ENCODE assay signal across 8 cellular contexts in genomic region chr1:1918901-1919303, GRCh38. TPM values are rescaled to one million over a fixed set of nuclear protein-coding genes. Genes with fewer than 3 reads are reported as not detected.
A peak's percentile ranks its signal among the peaks of the same experiment; 100 is the strongest.
DNase-seq lines count a peak whose midpoint lies in the region; ATAC-seq and TF ChIP-seq lines count a peak whose summit lies in the region.

TSS of gene TMEM52 (minus strand) at chr1:1919279. CDS start at chr1:1919265, 14 bp downstream.

- DNase-seq in GM13976 (ENCODE audit: low spot score) (no peak), fibroblast of villous mesenchyme (ENCODE audit: low read depth) (no peak)
- DNase-seq in stimulated activated effector memory CD8-positive, alpha-beta T cell treated with anti-CD3 and anti-CD28 coated beads, Interleukin-12 subunit alpha, Interleukin-12 subunit beta, amount 100 ng/mL, for 72 hours (ENCODE audit: low spot score in 2 of 2), result no peak
- DNase-seq in activated CD8-positive, alpha-beta memory T cell treated with anti-CD3 and anti-CD28 coated beads, Interleukin-2, amount 50 U/mL, for 4 hours, result no peak

- peak; percentile 13 for ATAC-seq in HG02571 (IDR thresholded peaks at IDR 0.05; ENCODE audit: unreplicated experiment)
- ATAC-seq in stimulated activated effector memory CD8-positive, alpha-beta T cell treated with anti-CD3 and anti-CD28 coated beads, Interleukin-12 subunit alpha, Interleukin-12 subunit beta, amount 100 ng/mL, for 72 hours, result no peak
- no peak for ATAC-seq in GM21786 (IDR thresholded peaks at IDR 0.05; ENCODE audit: unreplicated experiment)
- no peak for ATAC-seq in GM18858 (IDR thresholded peaks at IDR 0.05; ENCODE audit: unreplicated experiment)

- in situ Hi-C loops in GM13976 (cut with MboI; ENCODE audit: low sequenced_read_pairs, unreplicated experiment), result no loop called here

- H3K9me3 Mint-ChIP-seq in stimulated activated effector memory CD8-positive, alpha-beta T cell treated with anti-CD3 and anti-CD28 coated beads, Interleukin-12 subunit alpha, Interleukin-12 subunit beta, amount 100 ng/mL, for 72 hours, result no peaks in the 10 kb centered on the region

- H3K4me3 Mint-ChIP-seq in stimulated activated effector memory CD8-positive, alpha-beta T cell treated with anti-CD3 and anti-CD28 coated beads, Interleukin-12 subunit alpha, Interleukin-12 subunit beta, amount 100 ng/mL, for 72 hours, result peak within 1 kb of the TSS; percentile 58

- TF ChIP-seq CTCF in GM13976 (IDR thresholded peaks at IDR 0.05; ENCODE audit: borderline replicate concordance, control extremely low read depth, extremely low read depth, insufficient read depth, missing control alignments) (peak; percentile 23), fibroblast of villous mesenchyme (IDR thresholded peaks at IDR 0.05; ENCODE audit: insufficient read depth, low read depth, low read length) (no peak)

- H3K36me3 Mint-ChIP-seq in stimulated activated effector memory CD8-positive, alpha-beta T cell treated with anti-CD3 and anti-CD28 coated beads, Interleukin-12 subunit alpha, Interleukin-12 subunit beta, amount 100 ng/mL, for 72 hours, result no peaks in the 10 kb centered on the region

- peak within 1 kb of the TSS; percentile 57 for H3K4me3 ChIP-seq in fibroblast of villous mesenchyme (ENCODE audit: low read depth, low read length)

- peak; percentile 58; the same call in 1 of the 2 replicates for TF ChIP-seq POLR2A in Raji (IDR thresholded peaks at IDR 0.05; ENCODE audit: insufficient read depth, low read depth, low read length)

- H3K4me1 Mint-ChIP-seq in stimulated activated effector memory CD8-positive, alpha-beta T cell treated with anti-CD3 and anti-CD28 coated beads, Interleukin-12 subunit alpha, Interleukin-12 subunit beta, amount 100 ng/mL, for 72 hours, result peaks cover 8% of the 10 kb centered on the region

- no peak within 1 kb of the TSS for H3K27ac Mint-ChIP-seq in stimulated activated effector memory CD8-positive, alpha-beta T cell treated with anti-CD3 and anti-CD28 coated beads, Interleukin-12 subunit alpha, Interleukin-12 subunit beta, amount 100 ng/mL, for 72 hours

RNA-seq across cellular contexts. Expression of gene TMEM52, which starts in this region (rescaled TPM):
- 0.32 and 0.43 TPM in 2 replicates for total RNA-seq in fibroblast of villous mesenchyme
